ENCODE assay signal across 7 cellular contexts in genomic region chr12:96402522-96402921, GRCh38. TPM values are rescaled to one million over a fixed set of nuclear protein-coding genes. Genes with fewer than 3 reads are reported as not detected.
A peak's percentile ranks its signal among the peaks of the same experiment; 100 is the strongest.
DNase-seq lines count a peak whose midpoint lies in the region; ATAC-seq, FAIRE-seq and TF ChIP-seq lines count a peak whose summit lies in the region.
"Not testable (repeated sequence)": the region's sequence is repeated elsewhere in the genome, so short reads cannot be mapped to it uniquely, and the experiment has no call there.

No MANE protein-coding gene starts in this region.

- H3K9me3 Mint-ChIP-seq in activated CD8-positive, alpha-beta memory T cell treated with anti-CD3 and anti-CD28 coated beads, Interleukin-2, amount 10 ng/mL, durations not matched to agents 7 days and 5 days (ENCODE audit: low read depth), result not testable (repeated sequence)

- H2BK120ac ChIP-seq in IMR-90 (ENCODE audit: low read depth, low read length); trophoblast cell (ENCODE audit: insufficient read depth, low read length, poor library complexity): not testable (repeated sequence)

- H3K27me3 Mint-ChIP-seq in activated CD8-positive, alpha-beta memory T cell treated with anti-CD3 and anti-CD28 coated beads, Interleukin-2, amount 10 ng/mL, durations not matched to agents 7 days and 5 days, result not testable (repeated sequence)

- ATAC-seq in HCT116; IMR-90 (ENCODE audit: low read depth); activated CD8-positive, alpha-beta memory T cell treated with anti-CD3 and anti-CD28 coated beads, Interleukin-2, amount 10 ng/mL, durations not matched to agents 7 days and 5 days; K562: not testable (repeated sequence)

- BruUV-seq in HCT116 (replicated peaks; lab: Mats Ljungman, UMichigan); IMR-90 (replicated peaks; lab: Mats Ljungman, UMichigan); K562 (replicated peaks; lab: Mats Ljungman, UMichigan): not testable (repeated sequence)

- 100% methylated on average over 3 of the region's 8 CpGs; no CpG with 5 or more reads in 1 of the 2 experiments for WGBS in IMR-90 (ENCODE audit: extremely low coverage in 2 of 2, insufficient read length in 1 of 2), 2 experiments
- 77% methylated on average over 8 of the region's 8 CpGs for WGBS in K562 (ENCODE audit: insufficient coverage, low coverage, missing lambda C conversion rate)
- no CpG with 5 or more reads among the region's 8 CpGs for WGBS in trophoblast cell (ENCODE audit: extremely low coverage, insufficient coverage, insufficient read length)

- H3K4me3 ChIP-seq in HCT116 (replicated peaks in 1 of 2; ENCODE audit: low read depth in 1 of 2, low read length in 2 of 2); IMR-90 (ENCODE audit: insufficient read depth, low read depth, low read length); K562; trophoblast cell (ENCODE audit: low read depth, low read length): not testable (repeated sequence)

- H3K4me2 ChIP-seq in HCT116 (ENCODE audit: low read length), result 0 out of 2 replicates have a peak overlapping the region, but pooled peaks have one; percentile 97
- not testable (repeated sequence) for H3K4me2 ChIP-seq in IMR-90 (ENCODE audit: low read depth, low read length); K562 (ENCODE audit: insufficient read depth, low read length); trophoblast cell (ENCODE audit: low read length)

- not testable (repeated sequence) for H4K8ac ChIP-seq in IMR-90 (ENCODE audit: low read depth in 2 of 2, low read length in 2 of 2); trophoblast cell (ENCODE audit: low read depth, low read length)

- H3K79me2 ChIP-seq in HCT116 (ENCODE audit: insufficient read depth, low read length), result peaks cover 23% of the 10 kb centered on the region
- H3K79me2 ChIP-seq in K562 (ENCODE audit: control insufficient read depth, insufficient read depth, low read length), result peaks cover 27% of the 10 kb centered on the region
- peaks cover 11% of the 10 kb centered on the region for H3K79me2 ChIP-seq in trophoblast cell (ENCODE audit: control insufficient read depth, insufficient read depth, low read length, poor library complexity)

- not testable (repeated sequence) for H3K36me3 ChIP-seq in HCT116 (ENCODE audit: control insufficient read depth in 1 of 2, insufficient read depth in 2 of 2, low read length in 2 of 2); IMR-90 (ENCODE audit: control insufficient read depth, insufficient read depth, low read length); K562 (ENCODE audit: control insufficient read depth, insufficient read depth, low read length); trophoblast cell (ENCODE audit: control insufficient read depth in 1 of 2, insufficient read depth in 2 of 2, low read length in 2 of 2)

- H3K79me1 ChIP-seq in IMR-90 (ENCODE audit: low read depth in 1 of 2, low read length in 2 of 2) (peaks cover 0 to 12% of the 10 kb centered on the region in 2 experiments; a peak in 2 of 4 replicates), trophoblast cell (ENCODE audit: low read length) (peaks cover 13% of the 10 kb centered on the region)

- TF ChIP-seq POLR2A in HCT116 (IDR thresholded peaks at IDR 0.05; ENCODE audit: borderline replicate concordance, extremely low read depth, insufficient read depth, insufficient read length); IMR-90 (IDR thresholded peaks at IDR 0.05; ENCODE audit: low read depth, low read length); K562 (conservative IDR thresholded peaks at IDR 0.05): not testable (repeated sequence)

- not testable (repeated sequence) for H3K4ac ChIP-seq in IMR-90 (ENCODE audit: low read depth, low read length); trophoblast cell (ENCODE audit: low read depth, low read length)

- H4K20me1 ChIP-seq in HCT116 (ENCODE audit: insufficient read depth); K562 (replicated peaks; ENCODE audit: control insufficient read depth, insufficient read depth, low read length): not testable (repeated sequence)
- H4K20me1 ChIP-seq in IMR-90 (ENCODE audit: insufficient read depth, low read length), result peaks cover 13% of the 10 kb centered on the region; the same call in 1 of the 2 replicates

- H3K4me3 Mint-ChIP-seq in activated CD8-positive, alpha-beta memory T cell treated with anti-CD3 and anti-CD28 coated beads, Interleukin-2, amount 10 ng/mL, durations not matched to agents 7 days and 5 days, result not testable (repeated sequence)

- H3K9ac ChIP-seq in HCT116 (ENCODE audit: low read length); IMR-90 (ENCODE audit: low read depth, low read length); K562 (ENCODE audit: insufficient read depth in 1 of 2, low read depth in 2 of 2, low read length in 2 of 2); trophoblast cell (ENCODE audit: low read length): not testable (repeated sequence)

- not testable (repeated sequence) for FAIRE-seq in K562 (lab: Jason Lieb, UNC)

- H3K9me3 ChIP-seq in HCT116 (ENCODE audit: control insufficient read depth in 1 of 2, insufficient read depth in 1 of 2, low read depth in 1 of 2, low read length in 2 of 2); IMR-90 (ENCODE audit: control insufficient read depth, insufficient read depth, low read length); K562 (replicated peaks; ENCODE audit: control insufficient read depth, insufficient read depth, low read depth, low read length); trophoblast cell (ENCODE audit: insufficient read depth, low read depth, low read length): not testable (repeated sequence)

- not testable (repeated sequence) for H3K14ac ChIP-seq in IMR-90 (replicated peaks; ENCODE audit: low read depth, low read length); trophoblast cell (ENCODE audit: low read length)

- H2BK12ac ChIP-seq in trophoblast cell (ENCODE audit: low read length), result not testable (repeated sequence)

- H2BK5ac ChIP-seq in IMR-90 (ENCODE audit: low read depth, low read length, poor library complexity, severe bottlenecking); trophoblast cell (ENCODE audit: low read depth, low read length, poor library complexity): not testable (repeated sequence)

- H3K27ac Mint-ChIP-seq in activated CD8-positive, alpha-beta memory T cell treated with anti-CD3 and anti-CD28 coated beads, Interleukin-2, amount 10 ng/mL, durations not matched to agents 7 days and 5 days, result peak overlapping the region; percentile 24

- intact Hi-C loops in HCT116 (cut with micrococcal nuclease) (loop anchor here (5.0 kb wide), 2 partner anchors 100 to 185 kb away; no protein-coding TSS in a partner anchor), K562 (cut with micrococcal nuclease) (loop anchor here (5.0 kb wide), 3 partner anchors 85 to 340 kb away; partner anchors contain the start of gene CFAP54)
- intact Hi-C loops in IMR-90 (cut with micrococcal nuclease), result not testable (repeated sequence)

- H3K23ac ChIP-seq in IMR-90 (ENCODE audit: low read depth, low read length); trophoblast cell (ENCODE audit: low read length): not testable (repeated sequence)

- RAD21 ChIA-PET in HCT116 (lab: Charles Lee; ENCODE audit: low non-redundant PET in 1 of 2, low total read pairs in 2 of 2, uncharacterized antibody in 2 of 2, unreplicated experiment in 2 of 2), result not testable (repeated sequence)

- not testable (repeated sequence) for H4K12ac ChIP-seq in trophoblast cell (ENCODE audit: low read depth, low read length)

- peaks cover 10 to 20% of the 10 kb centered on the region in 2 experiments; a peak in 3 of 4 replicates for H3K4me1 ChIP-seq in HCT116 (ENCODE audit: control insufficient read depth in 1 of 2, insufficient read depth in 2 of 2, low read length in 2 of 2)
- not testable (repeated sequence) for H3K4me1 ChIP-seq in IMR-90 (ENCODE audit: control insufficient read depth, insufficient read depth, low read length); K562 (replicated peaks in 1 of 2; ENCODE audit: control insufficient read depth in 2 of 2, insufficient read depth in 2 of 2, low read length in 2 of 2); trophoblast cell (ENCODE audit: control insufficient read depth in 1 of 2, insufficient read depth in 2 of 2, low read length in 2 of 2)

- H2AFZ ChIP-seq in HCT116 (ENCODE audit: low read depth, low read length, poor library complexity, severe bottlenecking), result peak overlapping the region; percentile 100
- not testable (repeated sequence) for H2AFZ ChIP-seq in IMR-90 (replicated peaks; ENCODE audit: low read length, poor library complexity); trophoblast cell (ENCODE audit: insufficient read depth, low read length, poor library complexity)
- 0 out of 2 replicates have a peak overlapping the region, but pooled peaks have one; percentile 98 for H2AFZ ChIP-seq in K562 (ENCODE audit: low read depth, low read length)

- H3K9me2 ChIP-seq in HCT116 (ENCODE audit: insufficient read depth), result not testable (repeated sequence)

- not testable (repeated sequence) for H3K56ac ChIP-seq in IMR-90 (ENCODE audit: extremely low read depth, insufficient read depth, low read length)

- H2BK20ac ChIP-seq in IMR-90 (ENCODE audit: low read depth, low read length), result not testable (repeated sequence)

- not testable (repeated sequence) for H4K5ac ChIP-seq in IMR-90 (ENCODE audit: low read depth, low read length)

- peaks cover 20% of the 10 kb centered on the region for H3K4me1 Mint-ChIP-seq in activated CD8-positive, alpha-beta memory T cell treated with anti-CD3 and anti-CD28 coated beads, Interleukin-2, amount 10 ng/mL, durations not matched to agents 7 days and 5 days

- DNase-seq in ELR (ENCODE audit: low read depth) (peak; percentile 39), trophoblast cell (peak; percentile 44 to 58)
- DNase-seq in HCT116 (ENCODE audit: low read depth, low spot score); IMR-90; activated CD8-positive, alpha-beta memory T cell treated with anti-CD3 and anti-CD28 coated beads, Interleukin-2, amount 10 ng/mL, durations not matched to agents 7 days and 5 days; K562 (ENCODE audit: extremely low read depth in 1 of 4, low spot score in 3 of 4); epithelial cell of prostate (ENCODE audit: low read depth, low spot score): not testable (repeated sequence)

- POLR2A ChIA-PET in HCT116 (lab: Charles Lee), result interaction anchor here (0.7 kb wide), 1 partner anchor 60 kb away, joined by 7 read pairs; no protein-coding TSS in a partner anchor
- POLR2A ChIA-PET in IMR-90 (lab: Charles Lee; ENCODE audit: unreplicated experiment); K562 (lab: Yijun Ruan, JAX): not testable (repeated sequence)

- H2BK15ac ChIP-seq in IMR-90 (ENCODE audit: low read depth, low read length), result not testable (repeated sequence)

- H4K91ac ChIP-seq in IMR-90 (ENCODE audit: insufficient read depth, low read depth, low read length); trophoblast cell (ENCODE audit: low read depth, low read length): not testable (repeated sequence)

- TF ChIP-seq CTCF in HCT116 (IDR thresholded peaks at IDR 0.05 in 2 of 3, conservative IDR thresholded peaks at IDR 0.05 in 1 of 3; ENCODE audit: borderline replicate concordance in 1 of 3, insufficient read depth in 1 of 3, low read depth in 2 of 3, low read length in 2 of 3); IMR-90 (conservative IDR thresholded peaks at IDR 0.05; ENCODE audit: low read depth, low read length); K562 (IDR thresholded peaks at IDR 0.05 in 2 of 3, conservative IDR thresholded peaks at IDR 0.05 in 1 of 3; ENCODE audit: insufficient read depth in 2 of 3, low read depth in 1 of 3, low read length in 3 of 3): not testable (repeated sequence)

- not testable (repeated sequence) for H3K27ac ChIP-seq in HCT116 (ENCODE audit: low read depth, low read length); IMR-90 (ENCODE audit: insufficient read depth, low read length); K562 (ENCODE audit: extremely low read depth, low read depth, low read length); trophoblast cell (ENCODE audit: low read depth, low read length)
- H3K27ac ChIP-seq in epithelial cell of prostate, result peak overlapping the region; percentile 97

- CTCF ChIA-PET in HCT116 (lab: Charles Lee), result interaction anchor here (0.8 kb wide), 1 partner anchor 185 kb away, joined by 3 read pairs; no protein-coding TSS in a partner anchor
- CTCF ChIA-PET in IMR-90 (lab: Yijun Ruan, JAX); K562 (lab: Yijun Ruan, JAX; ENCODE audit: low intra/inter-chr PET ratio): not testable (repeated sequence)
- CTCF ChIA-PET in activated CD8-positive, alpha-beta memory T cell treated with anti-CD3 and anti-CD28 coated beads, Interleukin-2, amount 10 ng/mL, durations not matched to agents 7 days and 5 days (lab: Charles Lee), result interaction anchor here (1.5 to 6.1 kb wide), 6 partner anchors 17 to 187 kb away, joined by 4 to 56 read pairs (median 15); no protein-coding TSS in a partner anchor

- not testable (repeated sequence) for H3K36me3 Mint-ChIP-seq in activated CD8-positive, alpha-beta memory T cell treated with anti-CD3 and anti-CD28 coated beads, Interleukin-2, amount 10 ng/mL, durations not matched to agents 7 days and 5 days

- dilution Hi-C loops in IMR-90 (cut with HindIII; ENCODE audit: low sequenced_read_pairs, unreplicated experiment), result not testable (repeated sequence)

- H3K27me3 ChIP-seq in HCT116 (ENCODE audit: insufficient read depth, low read length); IMR-90 (ENCODE audit: control insufficient read depth, insufficient read depth, low read length); K562 (ENCODE audit: control insufficient read depth in 2 of 2, insufficient read depth in 2 of 2, low read length in 2 of 2); trophoblast cell (ENCODE audit: insufficient read depth, low read length): not testable (repeated sequence)

- not testable (repeated sequence) for H2AK5ac ChIP-seq in IMR-90 (ENCODE audit: low read depth, low read length); trophoblast cell (ENCODE audit: low read length)

- in situ Hi-C loops in IMR-90 (cut with MboI; ENCODE audit: low sequenced_read_pairs), result loop anchor here (5.0 kb wide), 2 partner anchors 85 to 340 kb away; partner anchors contain the start of gene CFAP54
- in situ Hi-C loops in K562 (cut with MboI), result not testable (repeated sequence)

- H3K18ac ChIP-seq in IMR-90 (ENCODE audit: low read depth, low read length); trophoblast cell (ENCODE audit: low read length): not testable (repeated sequence)

- H3K9me1 ChIP-seq in IMR-90 (ENCODE audit: insufficient read depth, low read length); K562 (ENCODE audit: control insufficient read depth, insufficient read depth, low read length): not testable (repeated sequence)

- not testable (repeated sequence) for H2AK9ac ChIP-seq in IMR-90 (replicated peaks; ENCODE audit: low read depth, low read length, poor library complexity)

- not testable (repeated sequence) for TF ChIP-seq RAD21 in HCT116 (IDR thresholded peaks at IDR 0.05; ENCODE audit: low read depth); IMR-90 (IDR thresholded peaks at IDR 0.05; ENCODE audit: low read length); K562 (CRISPR knock-in tag; conservative IDR thresholded peaks at IDR 0.05 in 1 of 2, IDR thresholded peaks at IDR 0.05 in 1 of 2)

- not testable (repeated sequence) for TF ChIP-seq EP300 in K562 (IDR thresholded peaks at IDR 0.05; ENCODE audit: low read length)

RNA-seq across cellular contexts. Expression of gene CDK17, which starts 2.3 kb away (rescaled TPM):
- total RNA-seq in HCT116 (2021; ENCODE audit: unreplicated experiment) (21.4 TPM), IMR-90 (2012; rRNA removed) (50.2 and 58.9 TPM in 2 replicates), K562 (2014; rRNA removed) (16.8 and 17.5 TPM in 2 replicates), K562 (2014; rRNA removed; fragmentation: Illumina TruSeq; extraction: Trizol) (33.0 and 40.7 TPM in 2 replicates), K562 (2015; rRNA removed; fragmentation: Illumina TruSeq; extraction: Trizol) (32.5 and 39.3 TPM in 2 replicates), K562 (2021) (21.1 and 24.6 TPM in 2 replicates)
- 8.4 and 10.2 TPM in 2 replicates for polyA plus RNA-seq in HCT116 (2012)
- polyA plus RNA-seq in IMR-90 (2012; rRNA removed) (14.5 and 15.4 TPM in 2 replicates), K562 (2011; rRNA removed) (18.6 and 21.6 TPM in 2 replicates), K562 (2014; fragmentation: Illumina TruSeq; extraction: Trizol) (27.8 and 35.1 TPM in 2 replicates), K562 (2014; fragmentation: Nextera tagmentation; extraction: Ambion mirVana) (1 to 10 TPM; 4.8 to 5.4 TPM), K562 (2014; rRNA removed) (12.9 and 13.9 TPM in 2 replicates)
- 6.0 and 8.4 TPM in 2 replicates for polyA plus RNA-seq in IMR-90 (2012; cell fraction: cytosol; rRNA removed)
- polyA plus RNA-seq in IMR-90 (2012; cell fraction: nucleus; rRNA removed; ENCODE audit: low replicate concordance), result 8.1 and 41.6 TPM in 2 replicates
- 10 to 100 TPM; 32.7 to 46.9 TPM for total RNA-seq in activated CD8-positive, alpha-beta memory T cell treated with anti-CD3 and anti-CD28 coated beads, Interleukin-2, amount 10 ng/mL, durations not matched to agents 7 days and 5 days
- 65.9 and 172 TPM in 2 replicates for total RNA-seq in K562 (2011; cell fraction: chromatin; rRNA removed; ENCODE audit: low replicate concordance)
- total RNA-seq in K562 (2011; cell fraction: nucleolus; rRNA removed), result 32.7 and 54.6 TPM in 2 replicates
- total RNA-seq in K562 (2011; cell fraction: nucleoplasm; rRNA removed), result 69.6 and 109 TPM in 2 replicates
- polyA plus RNA-seq in K562 (2011; cell fraction: cytosol; rRNA removed), result 5.4 and 12.0 TPM in 2 replicates
- 18.3 and 30.3 TPM in 2 replicates for polyA plus RNA-seq in K562 (2011; cell fraction: nucleus; rRNA removed)
- 13.1 and 14.2 TPM in 2 replicates for polyA plus RNA-seq in K562 (2012)
- polyA minus RNA-seq in K562 (2011; rRNA and poly(A)+ RNA removed), result 80.0 and 84.5 TPM in 2 replicates
- polyA minus RNA-seq in K562 (2011; cell fraction: cytosol; rRNA and poly(A)+ RNA removed), result 20.4 and 29.0 TPM in 2 replicates
- 45.0 and 95.5 TPM in 2 replicates for polyA minus RNA-seq in K562 (2011; cell fraction: nucleus; rRNA and poly(A)+ RNA removed)
- 13.4 and 13.5 TPM in 2 replicates for polyA plus RNA-seq in trophoblast cell (2013)
